Comparison of ENCODE assay signal across 8 cellular contexts in the genomic region with DNA sequence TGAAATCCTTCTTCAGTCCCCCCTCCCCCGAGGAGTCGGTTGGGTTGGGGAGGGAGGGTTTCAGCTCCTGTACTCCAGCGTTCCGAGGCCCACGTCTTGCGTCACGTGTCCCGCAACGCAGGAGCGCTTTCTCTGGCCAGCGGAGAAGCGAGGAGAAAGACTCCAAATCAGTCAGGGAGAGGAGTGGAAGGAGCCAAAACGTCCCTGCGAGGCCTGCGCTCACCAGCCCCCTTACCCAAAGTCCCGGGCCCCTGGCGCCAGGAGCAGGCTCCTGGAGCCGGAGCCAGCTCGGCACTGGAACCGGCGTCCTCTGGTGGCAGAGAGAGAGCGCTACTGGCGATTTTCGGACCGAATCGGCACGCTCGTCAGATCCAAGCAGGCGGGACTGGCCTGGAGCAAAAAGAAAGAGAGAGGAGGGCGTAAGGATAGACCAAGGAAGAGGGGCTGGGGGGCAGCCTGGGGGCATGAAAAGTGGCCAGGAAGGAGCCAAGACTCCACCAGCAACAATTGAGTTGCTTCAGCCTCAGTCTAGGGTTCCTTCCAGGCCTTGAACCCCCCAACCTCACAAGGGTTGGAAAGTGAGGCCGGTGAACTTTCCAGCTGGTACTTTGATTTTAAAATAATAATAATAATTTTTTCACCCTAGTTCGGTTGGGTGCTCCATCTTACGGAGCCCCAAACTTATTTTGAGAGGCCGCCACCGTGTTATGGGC. TPM values are rescaled to one million over a fixed set of nuclear protein-coding genes. Genes with fewer than 3 reads are reported as not detected.
A peak's percentile ranks its signal among the peaks of the same experiment; 100 is the strongest.
DNase-seq lines count a peak whose midpoint lies in the region; ATAC-seq and TF ChIP-seq lines count a peak whose summit lies in the region.

A gene (plus strand): TSS at position 158 of the 713 bp plus-strand sequence.

- peak; percentile 42 for ATAC-seq in RWPE2 (ENCODE audit: low read depth)
- no peak for ATAC-seq in GM21381 (IDR thresholded peaks at IDR 0.05; ENCODE audit: unreplicated experiment)
- ATAC-seq in GM21526 (IDR thresholded peaks at IDR 0.05; ENCODE audit: low FRiP score, unreplicated experiment) = no peak
- no peak for ATAC-seq in GM21576 (IDR thresholded peaks at IDR 0.05; ENCODE audit: unreplicated experiment)

- H3K4me1 ChIP-seq in RWPE2 (ENCODE audit: insufficient read depth, poor library complexity, severe bottlenecking) = peaks cover 7% of the 10 kb centered on the region
- peaks cover 32% of the 10 kb centered on the region for H3K4me1 ChIP-seq in left ventricle myocardium inferior

- H3K4me3 ChIP-seq in GM12875 (ENCODE audit: low read depth, low read length) (peak within 1 kb of the TSS; percentile 62), RWPE2 (ENCODE audit: severe bottlenecking) (peak within 1 kb of the TSS; percentile 58), left ventricle myocardium inferior (peak within 1 kb of the TSS; percentile 71)

- H3K9me3 ChIP-seq in RWPE2 (ENCODE audit: severe bottlenecking) (no peaks in the 10 kb centered on the region), left ventricle myocardium inferior (replicated peaks) (no peaks in the 10 kb centered on the region)

- DNase-seq in RWPE2 (ENCODE audit: low spot score) (no peak), amniotic epithelial cell (ENCODE audit: low read depth) (peak; percentile 59), left ventricle myocardium inferior (peak; percentile 58), posterior vena cava (ENCODE audit: low spot score) (no peak)

- H3K36me3 ChIP-seq in RWPE2 (ENCODE audit: low read depth) (peaks cover 16% of the 10 kb centered on the region), left ventricle myocardium inferior (no peaks in the 10 kb centered on the region)

- TF ChIP-seq CTCF in GM12875 (IDR thresholded peaks at IDR 0.05; ENCODE audit: borderline replicate concordance, insufficient read depth, low read depth, low read length) = peak; percentile 69
- TF ChIP-seq CTCF in RWPE2 (IDR thresholded peaks at IDR 0.05; ENCODE audit: poor library complexity, severe bottlenecking) = peak; percentile 99
- TF ChIP-seq CTCF in left ventricle myocardium inferior (IDR thresholded peaks at IDR 0.05; ENCODE audit: borderline replicate concordance) = peak; percentile 77

- peaks cover 59% of the 10 kb centered on the region for H3K27me3 ChIP-seq in RWPE2 (ENCODE audit: insufficient read depth, poor library complexity, severe bottlenecking)
- H3K27me3 ChIP-seq in left ventricle myocardium inferior (ENCODE audit: low read depth) = peaks cover 92% of the 10 kb centered on the region

- H3K27ac ChIP-seq in RWPE2 (ENCODE audit: poor library complexity, severe bottlenecking) (no peak within 1 kb of the TSS), left ventricle myocardium inferior (replicated peaks) (no peak within 1 kb of the TSS)

- intact Hi-C loops in left ventricle myocardium inferior (cut with micrococcal nuclease) = no loop called here
- intact Hi-C loops in posterior vena cava (cut with DNase I) = loop anchor here in 1 of 2 donors (10.0 kb wide), 1 partner anchor 618 kb away; no protein-coding TSS in a partner anchor

RNA-seq across cellular contexts. Expression of the gene that starts here (rescaled TPM):
- total RNA-seq in left ventricle myocardium inferior = 1,444 TPM
- 100 to 1,000 TPM; 651 to 700 TPM for total RNA-seq in posterior vena cava

Comparison
In these comparisons a context has a peak if more than half of its experiments do, and no peak if none do; other contexts are left out.
1. DNase-seq: peak in amniotic epithelial cell (single experiment) and left ventricle myocardium inferior (single experiment); none in RWPE2 (single experiment) and posterior vena cava (single experiment).
2. Peak in every context shown above with its lines, with median percentiles within 50 percentile points of each other: H3K4me3 ChIP-seq and CTCF ChIP-seq.